Comparison of ENCODE assay signal across 8 cellular contexts in genomic region chr5:135560858-135561257, GRCh38. TPM values are rescaled to one million over a fixed set of nuclear protein-coding genes. Genes with fewer than 3 reads are reported as not detected.
DNase-seq lines count a peak whose midpoint lies in the region; ATAC-seq, FAIRE-seq and TF ChIP-seq lines count a peak whose summit lies in the region.

No MANE protein-coding gene starts in this region.

- H3K27ac ChIP-seq in tibial nerve, result no peak overlapping the region

- FAIRE-seq in HTR-8/SVneo (lab: Jason Lieb, UNC), result peak; percentile 55

- no peak for TF ChIP-seq POLR2A in tibial nerve (IDR thresholded peaks at IDR 0.05)

- peaks cover 0 to 7% (median 0%) of the 10 kb centered on the region in 4 donors for H3K4me1 ChIP-seq in tibial nerve

- WGBS in tibial nerve, 2 donors, result 10 to 12% methylated on average over 14 of the region's 14 CpGs

- H3K27me3 ChIP-seq in tibial nerve, result peaks cover 0 to 7% of the 10 kb centered on the region in 2 donors

- no peaks in the 10 kb centered on the region for H3K36me3 ChIP-seq in tibial nerve

- ATAC-seq in GM21423 (IDR thresholded peaks at IDR 0.05; ENCODE audit: unreplicated experiment), result peak; percentile 95

- no peak overlapping the region for H3K4me3 ChIP-seq in fibroblast of mammary gland (ENCODE audit: control insufficient read depth, low read depth, low read length)
- H3K4me3 ChIP-seq in tibial nerve, result no peak overlapping the region

- DNase-seq in DMS53 (lab: John Stamatoyannopoulos, UW), result peak; percentile 94
- DNase-seq in HTR-8/SVneo (ENCODE audit: insufficient read length, low spot score), result peak; percentile 85
- peak; percentile 93 for DNase-seq in OCI-M1 (lab: John Stamatoyannopoulos, UW)
- DNase-seq in activated T-cell treated with anti-CD3 and anti-CD28 coated beads, Interleukin-2, amount 50 U/mL, for 1 hour, result peak; percentile 56
- DNase-seq in fibroblast of mammary gland (ENCODE audit: low read depth), result peak; percentile 74
- DNase-seq in occipital lobe (lab: John Stamatoyannopoulos, UW), result peak; percentile 49
- DNase-seq in tibial nerve (ENCODE audit: low spot score in 2 of 2), result peak; percentile 56 to 79

- no peak for TF ChIP-seq EP300 in tibial nerve (IDR thresholded peaks at IDR 0.05)

- no peaks in the 10 kb centered on the region for H3K9me3 ChIP-seq in tibial nerve

- TF ChIP-seq CTCF in fibroblast of mammary gland (conservative IDR thresholded peaks at IDR 0.05; ENCODE audit: control insufficient read depth, insufficient read depth, low read depth, low read length) (peak; percentile 89), tibial nerve (IDR thresholded peaks at IDR 0.05) (peak; percentile 70 to 79 (median 77))

RNA-seq across cellular contexts. Expression of gene CXCL14, which starts 17.9 kb away (rescaled TPM):
- 9.5 TPM for total RNA-seq in occipital lobe
- 100 to 1,000 TPM in 2 of 4 donors, 10 to 100 TPM in 2; 76.5 to 171 (median 111) TPM for total RNA-seq in tibial nerve

RNA-seq across cellular contexts. Expression of gene NEUROG1, which starts 25.1 kb away (rescaled TPM):
- total RNA-seq in occipital lobe (1.1 TPM), tibial nerve (not detected)
